In genomic region chr17:47272491-47272890, GRCh38 we compare ENCODE assay signal across 1 cellular context.
TF ChIP-seq lines count a peak whose summit lies in the region.

No MANE protein-coding gene starts in this region.

TF ChIP-seq in HepG2, 621 proteins besides CTCF, POLR2A, EP300 and RAD21:
- TF ChIP-seq U2AF2 (IDR thresholded peaks at IDR 0.05; ENCODE audit: low read depth, low read length) (0 out of 2 replicates have a peak, but pooled peaks have one; percentile 61), ZNF512 (CRISPR knock-in tag; IDR thresholded peaks at IDR 0.05) (peak; percentile 34; the same call in 1 of the 2 replicates), ZFX (CRISPR knock-in tag; IDR thresholded peaks at IDR 0.05; ENCODE audit: low read depth) (no peak)
